In the genomic region with DNA sequence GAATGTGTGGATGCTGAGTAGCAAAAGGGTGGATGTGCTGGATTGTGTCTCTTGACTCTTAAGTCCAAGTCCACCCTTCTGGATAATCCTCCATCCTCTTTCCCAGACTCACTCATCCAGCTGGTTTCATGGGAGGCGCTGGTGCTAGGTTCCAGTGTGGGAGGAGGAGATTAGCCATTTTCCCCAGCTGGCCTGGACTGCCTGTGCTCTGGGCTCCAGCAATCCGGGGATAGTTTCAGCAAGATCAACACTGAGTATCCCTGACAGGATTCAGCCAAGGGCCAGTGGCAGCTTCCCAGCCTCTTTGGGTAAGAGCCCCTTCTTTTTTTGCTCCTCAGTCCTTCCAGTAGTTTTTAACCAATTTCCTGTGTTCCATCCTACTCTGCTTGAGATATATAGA, we compare ENCODE assay signal across 17 cellular contexts. TPM values are rescaled to one million over a fixed set of nuclear protein-coding genes. Genes with fewer than 3 reads are reported as not detected.
A peak's percentile ranks its signal among the peaks of the same experiment; 100 is the strongest.
DNase-seq lines count a peak whose midpoint lies in the region; ATAC-seq and TF ChIP-seq lines count a peak whose summit lies in the region.
"Had no signal": no experiment of that assay in that cellular context is flagged by ENCODE, and none has a peak within 500 bp of the region (broad histone marks: within the 10 kb centered on the region; RNA-seq: fewer than 3 reads in every experiment).

No MANE protein-coding gene starts in this region.

- no peak for TF ChIP-seq POLR2A in esophagus muscularis mucosa (IDR thresholded peaks at IDR 0.05; ENCODE audit: low read depth)

- no peak overlapping the region for H3K4me3 Mint-ChIP-seq in natural killer cell
- H3K4me3 Mint-ChIP-seq: H9, IgD-negative memory B cell had no signal

- TF ChIP-seq CTCF in WERI-Rb-1 (IDR thresholded peaks at IDR 0.05; ENCODE audit: low read depth, low read length) (no peak), esophagus muscularis mucosa (IDR thresholded peaks at IDR 0.05) (no peak), psoas muscle (IDR thresholded peaks at IDR 0.05) (no peak), colonic mucosa (IDR thresholded peaks at IDR 0.05) (no peak), natural killer cell (IDR thresholded peaks at IDR 0.05) (no peak)

- ATAC-seq in right cardiac atrium, result peak; percentile 80 to 87
- peak in 2 of 4 donors; percentile 47 to 60 for ATAC-seq in psoas muscle
- ATAC-seq in HG02610 (IDR thresholded peaks at IDR 0.05; ENCODE audit: unreplicated experiment), result no peak
- ATAC-seq in natural killer cell, result no peak
- ATAC-seq: Panc1 had no signal

- H3K9me3 ChIP-seq in WERI-Rb-1 (ENCODE audit: severe bottlenecking), result no peaks in the 10 kb centered on the region
- H3K9me3 ChIP-seq in esophagus muscularis mucosa, result no peaks in the 10 kb centered on the region
- H3K9me3 ChIP-seq in right cardiac atrium (ENCODE audit: control insufficient read depth, low read length), result no peaks in the 10 kb centered on the region
- no peaks in the 10 kb centered on the region for H3K9me3 ChIP-seq in psoas muscle
- no peaks in the 10 kb centered on the region for H3K9me3 ChIP-seq in colonic mucosa
- H3K9me3 ChIP-seq: Caco-2 had no signal

- intact Hi-C loops in esophagus muscularis mucosa (cut with DNase I) (no loop called here), right cardiac atrium (cut with DNase I) (no loop called here), psoas muscle (cut with DNase I) (no loop called here), colonic mucosa (cut with DNase I) (no loop called here), natural killer cell (cut with micrococcal nuclease) (no loop called here)

- no peak overlapping the region for H3K27ac ChIP-seq in WERI-Rb-1
- H3K27ac ChIP-seq in esophagus muscularis mucosa (replicated peaks in 1 of 4), result peak overlapping the region in 1 of 4 donors; percentile 35
- H3K27ac ChIP-seq in right cardiac atrium (ENCODE audit: low read length), result no peak overlapping the region
- H3K27ac ChIP-seq in psoas muscle, result no peak overlapping the region
- no peak overlapping the region for H3K27ac ChIP-seq in colonic mucosa

- no peaks in the 10 kb centered on the region for H3K9me3 Mint-ChIP-seq in natural killer cell
- H3K9me3 Mint-ChIP-seq: H9 had no signal

- H3K36me3 Mint-ChIP-seq in natural killer cell, result no peaks in the 10 kb centered on the region
- H3K36me3 Mint-ChIP-seq: IgD-negative memory B cell had no signal

- DNase-seq in WERI-Rb-1, result peak; percentile 75
- peak; percentile 75 for DNase-seq in esophagus muscularis mucosa (ENCODE audit: extremely low spot score)
- peak; percentile 47 to 81 (median 75) for DNase-seq in right cardiac atrium
- peak; percentile 35 to 72 for DNase-seq in psoas muscle
- DNase-seq in colonic mucosa, result no peak
- no peak for DNase-seq in natural killer cell
- DNase-seq: ACHN, Caco-2, DMS153, H9, NCI-H187 treated with DMSO at 0.1 percent for 48 hours, NCI-H2171, NCI-H446, SHP77 treated with DMSO at 0.1 percent for 48 hours had no signal

- H3K4me3 ChIP-seq in WERI-Rb-1 (ENCODE audit: low read depth, low read length), result no peak overlapping the region
- H3K4me3 ChIP-seq in esophagus muscularis mucosa, result no peak overlapping the region
- H3K4me3 ChIP-seq in right cardiac atrium (ENCODE audit: low read length), result no peak overlapping the region
- H3K4me3 ChIP-seq in psoas muscle, result no peak overlapping the region
- H3K4me3 ChIP-seq in colonic mucosa, result no peak overlapping the region

- H3K27ac Mint-ChIP-seq in natural killer cell, result no peak overlapping the region
- H3K27ac Mint-ChIP-seq: H9, IgD-negative memory B cell had no signal

- peaks cover 10 to 25% of the 10 kb centered on the region in 2 donors for H3K27me3 Mint-ChIP-seq in natural killer cell (ENCODE audit: low read depth in 2 of 2)

- H3K36me3 ChIP-seq in WERI-Rb-1 (no peaks in the 10 kb centered on the region), esophagus muscularis mucosa (no peaks in the 10 kb centered on the region), psoas muscle (ENCODE audit: insufficient read depth in 1 of 2, low read depth in 1 of 2) (no peaks in the 10 kb centered on the region), colonic mucosa (no peaks in the 10 kb centered on the region)

- no peak for TF ChIP-seq EP300 in esophagus muscularis mucosa (IDR thresholded peaks at IDR 0.05)

- H3K27me3 ChIP-seq in WERI-Rb-1 (ENCODE audit: insufficient read depth, low read depth, severe bottlenecking) (peaks cover 41% of the 10 kb centered on the region), esophagus muscularis mucosa (no peaks in the 10 kb centered on the region), right cardiac atrium (ENCODE audit: control insufficient read depth, insufficient read depth) (no peaks in the 10 kb centered on the region), psoas muscle (ENCODE audit: insufficient read depth in 3 of 3, low read length in 2 of 3) (no peaks in the 10 kb centered on the region), colonic mucosa (no peaks in the 10 kb centered on the region)

- H3K4me1 ChIP-seq in esophagus muscularis mucosa, result peaks cover 7 to 23% (median 14%) of the 10 kb centered on the region in 4 donors
- peaks cover 1% of the 10 kb centered on the region for H3K4me1 ChIP-seq in right cardiac atrium (ENCODE audit: control insufficient read depth, insufficient read depth, low read length)
- peaks cover 7% of the 10 kb centered on the region for H3K4me1 ChIP-seq in psoas muscle
- no peaks in the 10 kb centered on the region for H3K4me1 ChIP-seq in colonic mucosa

- H3K9ac ChIP-seq in colonic mucosa (ENCODE audit: low read depth in 2 of 2, low read length in 2 of 2), result no peak overlapping the region

- H3K4me1 Mint-ChIP-seq in natural killer cell, result peaks cover 5 to 6% of the 10 kb centered on the region in 2 donors
- H3K4me1 Mint-ChIP-seq: IgD-negative memory B cell had no signal

- 50% methylated on average over 2 of the region's 2 CpGs for WGBS in esophagus muscularis mucosa
- WGBS in right cardiac atrium, result 62% methylated on average over 2 of the region's 2 CpGs
- 27 to 33% (median 32%) methylated on average over 2 of the region's 2 CpGs for WGBS in psoas muscle, 3 donors

RNA-seq across cellular contexts. Expression of gene TRIL, which starts 21.7 kb away (rescaled TPM):
- total RNA-seq in esophagus muscularis mucosa (1 to 10 TPM; 1.3 to 9.4 (median 5.5) TPM), right cardiac atrium (1 to 10 TPM; 1.3 to 2.9 (median 2.5) TPM), psoas muscle (1 to 10 TPM in 2 of 4 donors, under 1 TPM in 2; 0.54 to 3.2 (median 1.2) TPM), colonic mucosa (1 to 10 TPM; 1.1 to 1.9 TPM), natural killer cell (under 1 TPM in 1 of 3 donors, not detected in 2; 0.07 TPM)
- polyA plus RNA-seq in right cardiac atrium (0.84 TPM), psoas muscle (under 1 TPM; 0.38 to 0.62 (median 0.48) TPM)
- polyA plus RNA-seq: IgD-negative memory B cell had no signal

Comparison
In these comparisons a context has a peak if more than half of its experiments do, and no peak if none do; other contexts are left out.
1. DNase-seq: peak in WERI-Rb-1 (single experiment), esophagus muscularis mucosa (single experiment), right cardiac atrium (3 of 3) and psoas muscle (2 of 2); none in colonic mucosa (single experiment) and natural killer cell (single experiment).
2. ATAC-seq: peak in right cardiac atrium (2 of 2); none in HG02610 (single experiment) and natural killer cell (0 of 3).